Comparison of ENCODE assay signal across 11 cellular contexts in genomic region chr4:168853770-168854169, GRCh38.
A peak's percentile ranks its signal among the peaks of the same experiment; 100 is the strongest.
DNase-seq lines count a peak whose midpoint lies in the region; ATAC-seq and TF ChIP-seq lines count a peak whose summit lies in the region.
"Had no signal": no experiment of that assay in that cellular context is flagged by ENCODE, and none has a peak within 500 bp of the region (broad histone marks: within the 10 kb centered on the region; RNA-seq: fewer than 3 reads in every experiment).

No MANE protein-coding gene starts in this region.

- TF ChIP-seq CTCF in breast epithelium (IDR thresholded peaks at IDR 0.05) (no peak), tibial artery (IDR thresholded peaks at IDR 0.05) (no peak), GM13976 (IDR thresholded peaks at IDR 0.05; ENCODE audit: borderline replicate concordance, control extremely low read depth, extremely low read depth, insufficient read depth, missing control alignments) (no peak)
- no peak for TF ChIP-seq CTCF in activated CD8-positive, alpha-beta T cell treated with anti-CD3 and anti-CD28 coated beads for 36 hours (IDR thresholded peaks at IDR 0.05)

- H3K9me3 ChIP-seq in breast epithelium (no peaks in the 10 kb centered on the region), tibial artery (no peaks in the 10 kb centered on the region)

- no peak overlapping the region for H3K4me3 ChIP-seq in breast epithelium
- no peak overlapping the region for H3K4me3 ChIP-seq in tibial artery

- H3K27ac Mint-ChIP-seq in T-helper 1 cell treated with Interleukin-12 subunit alpha and Interleukin-12 subunit beta and Interleukin-4 antibody, amounts not matched to agents 30 μg/mL and 1 μg/mL, for 36 hours = peak overlapping the region; percentile 77
- no peak overlapping the region for H3K27ac Mint-ChIP-seq in activated CD8-positive, alpha-beta T cell treated with anti-CD3 and anti-CD28 coated beads for 36 hours
- H3K27ac Mint-ChIP-seq: endodermal cell; stimulated activated naive CD8-positive, alpha-beta T cell treated with anti-CD3 and anti-CD28 coated beads, Interleukin-15, Interleukin-2, amounts not matched to agents 100 ng/mL and 50 ng/mL, for 24 hours had no signal

- peaks cover 8% of the 10 kb centered on the region for H3K36me3 Mint-ChIP-seq in T-helper 1 cell treated with Interleukin-12 subunit alpha and Interleukin-12 subunit beta and Interleukin-4 antibody, amounts not matched to agents 30 μg/mL and 1 μg/mL, for 36 hours (ENCODE audit: low read depth)
- no peaks in the 10 kb centered on the region for H3K36me3 Mint-ChIP-seq in activated CD8-positive, alpha-beta T cell treated with anti-CD3 and anti-CD28 coated beads for 36 hours (ENCODE audit: low read depth)
- H3K36me3 Mint-ChIP-seq: naive B cell had no signal

- H3K4me1 ChIP-seq in breast epithelium (peaks cover 9 to 21% of the 10 kb centered on the region in 2 donors), tibial artery (peaks cover 0 to 100% (median 75%) of the 10 kb centered on the region in 4 donors)

- H3K27me3 ChIP-seq in breast epithelium = no peaks in the 10 kb centered on the region
- H3K27me3 ChIP-seq in tibial artery = no peaks in the 10 kb centered on the region

- peak overlapping the region; percentile 65 to 77 for H3K27ac ChIP-seq in breast epithelium
- H3K27ac ChIP-seq in tibial artery = peak overlapping the region; percentile 88 to 98

- H3K4me3 Mint-ChIP-seq in T-helper 1 cell treated with Interleukin-12 subunit alpha and Interleukin-12 subunit beta and Interleukin-4 antibody, amounts not matched to agents 30 μg/mL and 1 μg/mL, for 36 hours = peak overlapping the region; percentile 32
- H3K4me3 Mint-ChIP-seq in activated CD8-positive, alpha-beta T cell treated with anti-CD3 and anti-CD28 coated beads for 36 hours = no peak overlapping the region
- H3K4me3 Mint-ChIP-seq: endodermal cell; naive B cell; stimulated activated naive CD8-positive, alpha-beta T cell treated with anti-CD3 and anti-CD28 coated beads, Interleukin-15, Interleukin-2, amounts not matched to agents 100 ng/mL and 50 ng/mL, for 24 hours had no signal

- intact Hi-C loops in breast epithelium (cut with DNase I; ENCODE audit: low total_unique reads) = no loop called here
- intact Hi-C loops in tibial artery (cut with DNase I; ENCODE audit: low total_unique reads) = no loop called here
- intact Hi-C loops in activated CD8-positive, alpha-beta T cell treated with anti-CD3 and anti-CD28 coated beads for 36 hours (cut with micrococcal nuclease) = no loop called here

- peak; percentile 33 for ATAC-seq in HG02943 (IDR thresholded peaks at IDR 0.05; ENCODE audit: low read depth, unreplicated experiment)
- no peak for ATAC-seq in activated CD8-positive, alpha-beta T cell treated with anti-CD3 and anti-CD28 coated beads for 36 hours

- H3K36me3 ChIP-seq in breast epithelium (no peaks in the 10 kb centered on the region), tibial artery (peaks cover 0 to 21% (median 5%) of the 10 kb centered on the region in 3 donors)

- CTCF ChIA-PET in activated CD8-positive, alpha-beta T cell treated with anti-CD3 and anti-CD28 coated beads for 36 hours (lab: Charles Lee) = no interaction called here

- no peaks in the 10 kb centered on the region for H3K9me3 Mint-ChIP-seq in T-helper 1 cell treated with Interleukin-12 subunit alpha and Interleukin-12 subunit beta and Interleukin-4 antibody, amounts not matched to agents 30 μg/mL and 1 μg/mL, for 36 hours
- H3K9me3 Mint-ChIP-seq in activated CD8-positive, alpha-beta T cell treated with anti-CD3 and anti-CD28 coated beads for 36 hours = no peaks in the 10 kb centered on the region
- H3K9me3 Mint-ChIP-seq: endodermal cell; stimulated activated naive CD8-positive, alpha-beta T cell treated with anti-CD3 and anti-CD28 coated beads, Interleukin-15, Interleukin-2, amounts not matched to agents 100 ng/mL and 50 ng/mL, for 24 hours had no signal

- DNase-seq in T-helper 1 cell (no peak), breast epithelium (ENCODE audit: low spot score in 2 of 2) (no peak), tibial artery (no peak), NCI-H82 (lab: John Stamatoyannopoulos, UW) (no peak), GM13976 (ENCODE audit: low spot score) (no peak)
- DNase-seq in activated CD8-positive, alpha-beta T cell treated with anti-CD3 and anti-CD28 coated beads for 36 hours = no peak
- DNase-seq: endodermal cell, naive B cell had no signal

- in situ Hi-C loops in GM13976 (cut with MboI; ENCODE audit: low sequenced_read_pairs, unreplicated experiment) = no loop called here

- H3K27me3 Mint-ChIP-seq in T-helper 1 cell treated with Interleukin-12 subunit alpha and Interleukin-12 subunit beta and Interleukin-4 antibody, amounts not matched to agents 30 μg/mL and 1 μg/mL, for 36 hours (ENCODE audit: low read depth) = no peaks in the 10 kb centered on the region
- H3K27me3 Mint-ChIP-seq in activated CD8-positive, alpha-beta T cell treated with anti-CD3 and anti-CD28 coated beads for 36 hours = peaks cover 9% of the 10 kb centered on the region

- POLR2A ChIA-PET in activated CD8-positive, alpha-beta T cell treated with anti-CD3 and anti-CD28 coated beads for 36 hours (lab: Charles Lee) = no interaction called here

- no peak for TF ChIP-seq POLR2A in breast epithelium (IDR thresholded peaks at IDR 0.05)

- H3K4me1 Mint-ChIP-seq in T-helper 1 cell treated with Interleukin-12 subunit alpha and Interleukin-12 subunit beta and Interleukin-4 antibody, amounts not matched to agents 30 μg/mL and 1 μg/mL, for 36 hours (ENCODE audit: low read depth) = peaks cover 29% of the 10 kb centered on the region
- H3K4me1 Mint-ChIP-seq in activated CD8-positive, alpha-beta T cell treated with anti-CD3 and anti-CD28 coated beads for 36 hours (ENCODE audit: low read depth) = peaks cover 12% of the 10 kb centered on the region
